In the genomic region with DNA sequence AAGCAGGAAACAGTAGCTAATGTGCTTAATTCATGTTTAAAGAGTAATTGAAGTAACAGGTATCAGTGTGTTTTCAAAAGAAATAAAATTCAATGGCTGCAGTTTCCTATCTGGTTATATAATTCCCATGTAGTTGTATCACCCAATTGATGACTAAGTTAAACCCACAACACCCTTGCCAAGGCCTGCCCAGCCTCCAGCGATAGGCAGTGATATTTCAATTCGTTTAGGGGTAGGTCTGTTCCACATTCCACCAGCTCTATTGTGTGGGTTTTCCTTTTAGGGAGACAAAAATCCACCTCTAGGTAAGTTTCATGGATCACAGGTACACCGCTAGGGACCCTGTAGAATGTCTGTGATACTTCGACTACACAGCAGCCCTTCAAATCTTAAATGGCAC, we compare ENCODE assay signal across 18 cellular contexts. TPM values are rescaled to one million over a fixed set of nuclear protein-coding genes. Genes with fewer than 3 reads are reported as not detected.
DNase-seq lines count a peak whose midpoint lies in the region; ATAC-seq, FAIRE-seq and TF ChIP-seq lines count a peak whose summit lies in the region.
"Had no signal": no experiment of that assay in that cellular context is flagged by ENCODE, and none has a peak within 500 bp of the region (broad histone marks: within the 10 kb centered on the region; RNA-seq: fewer than 3 reads in every experiment).

No MANE protein-coding gene starts in this region.

- BruUV-seq in MCF 10A (replicated peaks; lab: Mats Ljungman, UMichigan) = no TSS peak

- H3K4me3 Mint-ChIP-seq in MCF 10A (ENCODE audit: unreplicated experiment) = no peak overlapping the region
- H3K4me3 Mint-ChIP-seq: CD14-positive monocyte; CD8-positive, alpha-beta T cell had no signal

- H3K36me3 ChIP-seq in breast epithelium (no peaks in the 10 kb centered on the region), bronchial epithelial cell (ENCODE audit: control insufficient read depth, insufficient read depth, low read length) (no peaks in the 10 kb centered on the region), keratinocyte (ENCODE audit: control insufficient read depth in 2 of 2, extremely low read depth in 1 of 2, insufficient read depth in 2 of 2, low read length in 2 of 2) (no peaks in the 10 kb centered on the region)
- H3K36me3 ChIP-seq: HAP-1 had no signal

- no peaks in the 10 kb centered on the region for H3K9me3 Mint-ChIP-seq in MCF 10A (ENCODE audit: unreplicated experiment)
- H3K9me3 Mint-ChIP-seq: CD8-positive, alpha-beta T cell had no signal

- H3K27me3 ChIP-seq in breast epithelium = no peaks in the 10 kb centered on the region
- no peaks in the 10 kb centered on the region for H3K27me3 ChIP-seq in bronchial epithelial cell (ENCODE audit: control insufficient read depth, insufficient read depth, low read length)
- H3K27me3 ChIP-seq in keratinocyte (ENCODE audit: control insufficient read depth, extremely low read depth, insufficient read depth, low read length) = no peaks in the 10 kb centered on the region

- H3K9me1 ChIP-seq in keratinocyte (ENCODE audit: control insufficient read depth, extremely low read depth, insufficient read depth, low read length) = no peaks in the 10 kb centered on the region

- H3K9me3 ChIP-seq in breast epithelium = no peaks in the 10 kb centered on the region
- H3K9me3 ChIP-seq in keratinocyte (ENCODE audit: control insufficient read depth, low read depth, low read length) = no peaks in the 10 kb centered on the region
- H3K9me3 ChIP-seq: Caco-2, HAP-1 had no signal

- ATAC-seq in GM21723 (IDR thresholded peaks at IDR 0.05; ENCODE audit: unreplicated experiment) = no peak
- ATAC-seq: CD8-positive, alpha-beta T cell had no signal

- no peak overlapping the region for H3K27ac ChIP-seq in breast epithelium
- H3K27ac ChIP-seq in keratinocyte (ENCODE audit: control insufficient read depth, insufficient read depth, low read length) = peak overlapping the region; percentile 78
- H3K27ac ChIP-seq: 22Rv1 had no signal

- H3K4me2 ChIP-seq in keratinocyte (ENCODE audit: control insufficient read depth, extremely low read depth, insufficient read depth, low read depth, low read length) = peak overlapping the region; percentile 61

- H3K27ac Mint-ChIP-seq in MCF 10A (ENCODE audit: low read depth, unreplicated experiment) = no peak overlapping the region
- H3K27ac Mint-ChIP-seq: CD14-positive monocyte; CD8-positive, alpha-beta T cell had no signal

- no peak overlapping the region for H2AFZ ChIP-seq in keratinocyte (ENCODE audit: control insufficient read depth, low read length)

- TF ChIP-seq CTCF in MCF 10A (IDR thresholded peaks at IDR 0.05; ENCODE audit: unreplicated experiment) (no peak), breast epithelium (IDR thresholded peaks at IDR 0.05) (no peak), bronchial epithelial cell (IDR thresholded peaks at IDR 0.05; ENCODE audit: insufficient read depth, low read length, severe bottlenecking) (no peak), keratinocyte (optimal IDR thresholded peaks at IDR 0.05 in 1 of 3, IDR thresholded peaks at IDR 0.05 in 1 of 3, conservative IDR thresholded peaks at IDR 0.05 in 1 of 3; ENCODE audit: extremely low read depth in 1 of 3, insufficient read depth in 2 of 3, low read length in 3 of 3) (no peak)

- TF ChIP-seq POLR2A in breast epithelium (IDR thresholded peaks at IDR 0.05) = no peak

- H3K4me3 ChIP-seq in breast epithelium (no peak overlapping the region), bronchial epithelial cell (ENCODE audit: low read depth, low read length) (no peak overlapping the region), keratinocyte (ENCODE audit: control insufficient read depth in 2 of 3, extremely low read depth in 1 of 3, insufficient read depth in 2 of 3, low read depth in 1 of 3, low read length in 3 of 3) (no peak overlapping the region)
- H3K4me3 ChIP-seq: HAP-1 had no signal

- H3K27me3 Mint-ChIP-seq in MCF 10A (ENCODE audit: insufficient read depth, unreplicated experiment) = no peaks in the 10 kb centered on the region

- no peak overlapping the region for H3K9ac ChIP-seq in keratinocyte (ENCODE audit: control insufficient read depth, extremely low read depth, insufficient read depth, low read length)

- DNase-seq in MCF 10A (ENCODE audit: unreplicated experiment) (peak; percentile 53), breast epithelium (ENCODE audit: low spot score in 2 of 2) (no peak), bronchial epithelial cell (ENCODE audit: low read depth) (peak; percentile 78), keratinocyte (ENCODE audit: low read depth, low spot score) (peak; percentile 74), NCI-H748 (lab: John Stamatoyannopoulos, UW; ENCODE audit: unreplicated experiment) (no peak), MV-4-11 (lab: John Stamatoyannopoulos, UW) (no peak), frontal cortex (ENCODE audit: low spot score in 2 of 2) (no peak)
- DNase-seq: Caco-2; CD8-positive, alpha-beta T cell; DND-41; GDM1; GOT3 had no signal

- no peaks in the 10 kb centered on the region for H3K4me1 Mint-ChIP-seq in MCF 10A (ENCODE audit: insufficient read depth, unreplicated experiment)
- H3K4me1 Mint-ChIP-seq: CD14-positive monocyte had no signal

- dilution Hi-C loops in keratinocyte (cut with MboI; ENCODE audit: extremely low pct_ligation_motif_present, low sequenced_read_pairs) = no loop called here

- intact Hi-C loops in MCF 10A (cut with micrococcal nuclease) (no loop called here), breast epithelium (cut with DNase I; ENCODE audit: low total_unique reads) (no loop called here)

- H3K79me2 ChIP-seq in keratinocyte (ENCODE audit: control insufficient read depth, insufficient read depth, low read length) = no peaks in the 10 kb centered on the region

- H3K36me3 Mint-ChIP-seq in MCF 10A (ENCODE audit: insufficient read depth, unreplicated experiment) = no peaks in the 10 kb centered on the region
- H3K36me3 Mint-ChIP-seq: CD14-positive monocyte; CD8-positive, alpha-beta T cell had no signal

- FAIRE-seq in bronchial epithelial cell (lab: Jason Lieb, UNC) (no peak), keratinocyte (lab: Jason Lieb, UNC) (no peak), frontal cortex (lab: Jason Lieb, UNC) (no peak)
- FAIRE-seq: GM12892 had no signal

- POLR2A ChIA-PET in MCF 10A (lab: Yijun Ruan, JAX) = interaction anchor here (1.3 kb wide), 1 partner anchor 84 kb away, joined by 4 read pairs; no protein-coding TSS in a partner anchor

- H4K20me1 ChIP-seq in keratinocyte (ENCODE audit: control insufficient read depth, extremely low read depth, insufficient read depth, low read length) = no peaks in the 10 kb centered on the region

- CTCF ChIA-PET in MCF 10A (lab: Yijun Ruan, JAX) = interaction anchor here (0.6 to 1.1 kb wide), 2 partner anchors 11 to 382 kb away, joined by 3 read pairs; no protein-coding TSS in a partner anchor

- H3K4me1 ChIP-seq in breast epithelium = no peaks in the 10 kb centered on the region
- H3K4me1 ChIP-seq in keratinocyte (ENCODE audit: control insufficient read depth, extremely low read depth, insufficient read depth, low read length) = peaks cover 17% of the 10 kb centered on the region
- H3K4me1 ChIP-seq: Caco-2, HAP-1 had no signal

RNA-seq across cellular contexts. Expression of a gene that starts 24.7 kb away (rescaled TPM):
- total RNA-seq in MCF 10A (2022) = not detected in 2 replicates
- total RNA-seq in breast epithelium = 1 to 10 TPM; 2.1 to 6.6 (median 2.9) TPM
- total RNA-seq in bronchial epithelial cell = 0.26 and 0.53 TPM in 2 replicates
- polyA plus RNA-seq in keratinocyte = 6.5 to 12.9 TPM (median 7.0 TPM) in 3 replicates
- 6.1 TPM for polyA plus RNA-seq in keratinocyte (2011; ENCODE audit: low read depth)
- 2.4 and 3.2 TPM in 2 replicates for polyA plus RNA-seq in keratinocyte (2011; cell fraction: cytosol; rRNA removed)
- 30.0 and 30.7 TPM in 2 replicates for polyA plus RNA-seq in keratinocyte (2011; cell fraction: nucleus; rRNA removed)
- polyA plus RNA-seq in keratinocyte (2012; ENCODE audit: low replicate concordance) = 6.9 and 10.8 TPM in 2 replicates
- polyA minus RNA-seq in keratinocyte = 13.6 to 21.5 TPM (median 19.8 TPM) in 3 replicates
- 7.7 TPM for polyA minus RNA-seq in keratinocyte (2011; cell fraction: cytosol; rRNA and poly(A)+ RNA removed)
- 49.7 and 85.4 TPM in 2 replicates for polyA minus RNA-seq in keratinocyte (2011; cell fraction: nucleus; rRNA and poly(A)+ RNA removed)
- total RNA-seq in frontal cortex = 0.82 TPM
- total RNA-seq: A673; Caco-2; CD8-positive, alpha-beta T cell had no signal
- polyA plus RNA-seq: CD14-positive monocyte had no signal

Comparison
In these comparisons a context has a peak if more than half of its experiments do, and no peak if none do; other contexts are left out.
1. DNase-seq: peak in MCF 10A (single experiment), bronchial epithelial cell (single experiment) and keratinocyte (single experiment); none in breast epithelium (0 of 2), NCI-H748 (single experiment), MV-4-11 (single experiment) and frontal cortex (0 of 2).